Comparison of ENCODE assay signal across 1 cellular context in the genomic region with DNA sequence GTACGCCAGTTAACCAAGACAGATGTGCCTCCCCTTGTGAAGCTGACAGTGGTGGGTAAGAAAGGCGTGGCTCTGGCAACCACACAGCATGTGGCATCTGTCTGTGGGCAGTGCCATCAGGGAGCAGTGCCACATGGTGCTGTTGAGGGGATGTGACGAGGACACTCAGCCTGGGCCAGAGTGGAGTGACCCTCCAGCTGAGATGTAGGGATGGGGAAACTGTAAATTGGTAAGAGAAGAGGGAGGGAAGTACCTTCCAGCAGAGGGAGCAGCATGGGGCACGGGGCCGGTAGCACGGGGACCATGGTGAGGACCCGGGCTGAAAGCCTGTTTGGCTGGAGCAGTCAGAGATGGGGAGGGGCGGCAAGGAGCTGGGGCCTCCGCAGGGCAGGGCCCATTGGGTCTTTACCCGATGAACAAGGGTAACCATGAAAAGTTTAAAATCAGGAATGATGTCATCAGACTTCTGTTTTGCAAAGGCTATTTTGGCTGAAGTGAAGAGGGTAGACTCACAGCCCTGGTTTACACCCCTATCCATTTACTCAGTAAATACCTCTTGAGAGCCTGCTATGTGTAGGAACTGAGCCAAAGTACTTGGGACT.
A peak's percentile ranks its signal among the peaks of the same experiment; 100 is the strongest.
TF ChIP-seq lines count a peak whose summit lies in the region.

No MANE protein-coding gene starts in this region.

TF ChIP-seq in HEK293, 187 proteins besides CTCF, POLR2A, EP300 and RAD21 (continued from another document and continues in another):
- TF ChIP-seq, protein P1, sequence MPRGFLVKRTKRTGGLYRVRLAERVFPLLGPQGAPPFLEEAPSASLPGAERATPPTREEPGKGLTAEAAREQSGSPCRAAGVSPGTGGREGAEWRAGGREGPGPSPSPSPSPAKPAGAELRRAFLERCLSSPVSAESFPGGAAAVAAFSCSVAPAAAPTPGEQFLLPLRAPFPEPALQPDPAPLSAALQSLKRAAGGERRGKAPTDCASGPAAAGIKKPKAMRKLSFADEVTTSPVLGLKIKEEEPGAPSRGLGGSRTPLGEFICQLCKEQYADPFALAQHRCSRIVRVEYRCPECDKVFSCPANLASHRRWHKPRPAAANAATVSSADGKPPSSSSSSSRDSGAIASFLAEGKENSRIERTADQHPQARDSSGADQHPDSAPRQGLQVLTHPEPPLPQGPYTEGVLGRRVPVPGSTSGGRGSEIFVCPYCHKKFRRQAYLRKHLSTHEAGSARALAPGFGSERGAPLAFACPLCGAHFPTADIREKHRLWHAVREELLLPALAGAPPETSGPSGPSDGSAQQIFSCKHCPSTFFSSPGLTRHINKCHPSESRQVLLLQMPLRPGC (tag by site-specific recombination; IDR thresholded peaks at IDR 0.05), result no peak
- TF ChIP-seq, protein P2, sequence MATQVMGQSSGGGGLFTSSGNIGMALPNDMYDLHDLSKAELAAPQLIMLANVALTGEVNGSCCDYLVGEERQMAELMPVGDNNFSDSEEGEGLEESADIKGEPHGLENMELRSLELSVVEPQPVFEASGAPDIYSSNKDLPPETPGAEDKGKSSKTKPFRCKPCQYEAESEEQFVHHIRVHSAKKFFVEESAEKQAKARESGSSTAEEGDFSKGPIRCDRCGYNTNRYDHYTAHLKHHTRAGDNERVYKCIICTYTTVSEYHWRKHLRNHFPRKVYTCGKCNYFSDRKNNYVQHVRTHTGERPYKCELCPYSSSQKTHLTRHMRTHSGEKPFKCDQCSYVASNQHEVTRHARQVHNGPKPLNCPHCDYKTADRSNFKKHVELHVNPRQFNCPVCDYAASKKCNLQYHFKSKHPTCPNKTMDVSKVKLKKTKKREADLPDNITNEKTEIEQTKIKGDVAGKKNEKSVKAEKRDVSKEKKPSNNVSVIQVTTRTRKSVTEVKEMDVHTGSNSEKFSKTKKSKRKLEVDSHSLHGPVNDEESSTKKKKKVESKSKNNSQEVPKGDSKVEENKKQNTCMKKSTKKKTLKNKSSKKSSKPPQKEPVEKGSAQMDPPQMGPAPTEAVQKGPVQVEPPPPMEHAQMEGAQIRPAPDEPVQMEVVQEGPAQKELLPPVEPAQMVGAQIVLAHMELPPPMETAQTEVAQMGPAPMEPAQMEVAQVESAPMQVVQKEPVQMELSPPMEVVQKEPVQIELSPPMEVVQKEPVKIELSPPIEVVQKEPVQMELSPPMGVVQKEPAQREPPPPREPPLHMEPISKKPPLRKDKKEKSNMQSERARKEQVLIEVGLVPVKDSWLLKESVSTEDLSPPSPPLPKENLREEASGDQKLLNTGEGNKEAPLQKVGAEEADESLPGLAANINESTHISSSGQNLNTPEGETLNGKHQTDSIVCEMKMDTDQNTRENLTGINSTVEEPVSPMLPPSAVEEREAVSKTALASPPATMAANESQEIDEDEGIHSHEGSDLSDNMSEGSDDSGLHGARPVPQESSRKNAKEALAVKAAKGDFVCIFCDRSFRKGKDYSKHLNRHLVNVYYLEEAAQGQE (tag by site-specific recombination; IDR thresholded peaks at IDR 0.05), result no peak
- TF ChIP-seq ZNF843 (tag by site-specific recombination; IDR thresholded peaks at IDR 0.05), result no peak
- TF ChIP-seq ZNF274 (IDR thresholded peaks at IDR 0.05; ENCODE audit: low read length), result no peak
- TF ChIP-seq ZNF274 (tag by site-specific recombination; IDR thresholded peaks at IDR 0.05; ENCODE audit: borderline replicate concordance), result no peak
- no peak for TF ChIP-seq ZNF155 (tag by site-specific recombination; IDR thresholded peaks at IDR 0.05)
- TF ChIP-seq ZNF341 (tag by site-specific recombination; IDR thresholded peaks at IDR 0.05; ENCODE audit: low read depth), result 0 out of 2 replicates have a peak, but pooled peaks have one; percentile 40
- TF ChIP-seq, protein P3, sequence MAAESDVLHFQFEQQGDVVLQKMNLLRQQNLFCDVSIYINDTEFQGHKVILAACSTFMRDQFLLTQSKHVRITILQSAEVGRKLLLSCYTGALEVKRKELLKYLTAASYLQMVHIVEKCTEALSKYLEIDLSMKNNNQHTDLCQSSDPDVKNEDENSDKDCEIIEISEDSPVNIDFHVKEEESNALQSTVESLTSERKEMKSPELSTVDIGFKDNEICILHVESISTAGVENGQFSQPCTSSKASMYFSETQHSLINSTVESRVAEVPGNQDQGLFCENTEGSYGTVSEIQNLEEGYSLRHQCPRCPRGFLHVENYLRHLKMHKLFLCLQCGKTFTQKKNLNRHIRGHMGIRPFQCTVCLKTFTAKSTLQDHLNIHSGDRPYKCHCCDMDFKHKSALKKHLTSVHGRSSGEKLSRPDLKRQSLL (tag by site-specific recombination; IDR thresholded peaks at IDR 0.05), result no peak
- no peak for TF ChIP-seq ZNF670 (tag by site-specific recombination; IDR thresholded peaks at IDR 0.05; ENCODE audit: low read depth)
- TF ChIP-seq ZNF510 (tag by site-specific recombination; IDR thresholded peaks at IDR 0.05; ENCODE audit: insufficient replicate concordance), result no peak
- TF ChIP-seq ZNF16 (tag by site-specific recombination; IDR thresholded peaks at IDR 0.05; ENCODE audit: low read depth), result no peak
- TF ChIP-seq, protein P4, sequence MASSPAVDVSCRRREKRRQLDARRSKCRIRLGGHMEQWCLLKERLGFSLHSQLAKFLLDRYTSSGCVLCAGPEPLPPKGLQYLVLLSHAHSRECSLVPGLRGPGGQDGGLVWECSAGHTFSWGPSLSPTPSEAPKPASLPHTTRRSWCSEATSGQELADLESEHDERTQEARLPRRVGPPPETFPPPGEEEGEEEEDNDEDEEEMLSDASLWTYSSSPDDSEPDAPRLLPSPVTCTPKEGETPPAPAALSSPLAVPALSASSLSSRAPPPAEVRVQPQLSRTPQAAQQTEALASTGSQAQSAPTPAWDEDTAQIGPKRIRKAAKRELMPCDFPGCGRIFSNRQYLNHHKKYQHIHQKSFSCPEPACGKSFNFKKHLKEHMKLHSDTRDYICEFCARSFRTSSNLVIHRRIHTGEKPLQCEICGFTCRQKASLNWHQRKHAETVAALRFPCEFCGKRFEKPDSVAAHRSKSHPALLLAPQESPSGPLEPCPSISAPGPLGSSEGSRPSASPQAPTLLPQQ (tag by site-specific recombination; IDR thresholded peaks at IDR 0.05), result peak; percentile 52; the same call in 1 of the 2 replicates
- TF ChIP-seq ZNF175 (tag by site-specific recombination; IDR thresholded peaks at IDR 0.05), result no peak
- no peak for TF ChIP-seq ZNF266 (tag by site-specific recombination; IDR thresholded peaks at IDR 0.05; ENCODE audit: low read depth)
- TF ChIP-seq, protein P5, sequence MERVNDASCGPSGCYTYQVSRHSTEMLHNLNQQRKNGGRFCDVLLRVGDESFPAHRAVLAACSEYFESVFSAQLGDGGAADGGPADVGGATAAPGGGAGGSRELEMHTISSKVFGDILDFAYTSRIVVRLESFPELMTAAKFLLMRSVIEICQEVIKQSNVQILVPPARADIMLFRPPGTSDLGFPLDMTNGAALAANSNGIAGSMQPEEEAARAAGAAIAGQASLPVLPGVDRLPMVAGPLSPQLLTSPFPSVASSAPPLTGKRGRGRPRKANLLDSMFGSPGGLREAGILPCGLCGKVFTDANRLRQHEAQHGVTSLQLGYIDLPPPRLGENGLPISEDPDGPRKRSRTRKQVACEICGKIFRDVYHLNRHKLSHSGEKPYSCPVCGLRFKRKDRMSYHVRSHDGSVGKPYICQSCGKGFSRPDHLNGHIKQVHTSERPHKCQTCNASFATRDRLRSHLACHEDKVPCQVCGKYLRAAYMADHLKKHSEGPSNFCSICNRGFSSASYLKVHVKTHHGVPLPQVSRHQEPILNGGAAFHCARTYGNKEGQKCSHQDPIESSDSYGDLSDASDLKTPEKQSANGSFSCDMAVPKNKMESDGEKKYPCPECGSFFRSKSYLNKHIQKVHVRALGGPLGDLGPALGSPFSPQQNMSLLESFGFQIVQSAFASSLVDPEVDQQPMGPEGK (tag by site-specific recombination; IDR thresholded peaks at IDR 0.05), result peak; percentile 38
- TF ChIP-seq, protein P6, sequence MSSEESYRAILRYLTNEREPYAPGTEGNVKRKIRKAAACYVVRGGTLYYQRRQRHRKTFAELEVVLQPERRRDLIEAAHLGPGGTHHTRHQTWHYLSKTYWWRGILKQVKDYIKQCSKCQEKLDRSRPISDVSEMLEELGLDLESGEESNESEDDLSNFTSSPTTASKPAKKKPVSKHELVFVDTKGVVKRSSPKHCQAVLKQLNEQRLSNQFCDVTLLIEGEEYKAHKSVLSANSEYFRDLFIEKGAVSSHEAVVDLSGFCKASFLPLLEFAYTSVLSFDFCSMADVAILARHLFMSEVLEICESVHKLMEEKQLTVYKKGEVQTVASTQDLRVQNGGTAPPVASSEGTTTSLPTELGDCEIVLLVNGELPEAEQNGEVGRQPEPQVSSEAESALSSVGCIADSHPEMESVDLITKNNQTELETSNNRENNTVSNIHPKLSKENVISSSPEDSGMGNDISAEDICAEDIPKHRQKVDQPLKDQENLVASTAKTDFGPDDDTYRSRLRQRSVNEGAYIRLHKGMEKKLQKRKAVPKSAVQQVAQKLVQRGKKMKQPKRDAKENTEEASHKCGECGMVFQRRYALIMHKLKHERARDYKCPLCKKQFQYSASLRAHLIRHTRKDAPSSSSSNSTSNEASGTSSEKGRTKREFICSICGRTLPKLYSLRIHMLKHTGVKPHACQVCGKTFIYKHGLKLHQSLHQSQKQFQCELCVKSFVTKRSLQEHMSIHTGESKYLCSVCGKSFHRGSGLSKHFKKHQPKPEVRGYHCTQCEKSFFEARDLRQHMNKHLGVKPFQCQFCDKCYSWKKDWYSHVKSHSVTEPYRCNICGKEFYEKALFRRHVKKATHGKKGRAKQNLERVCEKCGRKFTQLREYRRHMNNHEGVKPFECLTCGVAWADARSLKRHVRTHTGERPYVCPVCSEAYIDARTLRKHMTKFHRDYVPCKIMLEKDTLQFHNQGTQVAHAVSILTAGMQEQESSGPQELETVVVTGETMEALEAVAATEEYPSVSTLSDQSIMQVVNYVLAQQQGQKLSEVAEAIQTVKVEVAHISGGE (tag by site-specific recombination; conservative IDR thresholded peaks at IDR 0.05; ENCODE audit: low read depth), result no peak
- peak; percentile 92 for TF ChIP-seq KLF1 (tag by site-specific recombination; IDR thresholded peaks at IDR 0.05)
- no peak for TF ChIP-seq KLF9 (tag by site-specific recombination; IDR thresholded peaks at IDR 0.05; ENCODE audit: low read depth)
- no peak for TF ChIP-seq ZNF140 (tag by site-specific recombination; IDR thresholded peaks at IDR 0.05)
- TF ChIP-seq, protein P7, sequence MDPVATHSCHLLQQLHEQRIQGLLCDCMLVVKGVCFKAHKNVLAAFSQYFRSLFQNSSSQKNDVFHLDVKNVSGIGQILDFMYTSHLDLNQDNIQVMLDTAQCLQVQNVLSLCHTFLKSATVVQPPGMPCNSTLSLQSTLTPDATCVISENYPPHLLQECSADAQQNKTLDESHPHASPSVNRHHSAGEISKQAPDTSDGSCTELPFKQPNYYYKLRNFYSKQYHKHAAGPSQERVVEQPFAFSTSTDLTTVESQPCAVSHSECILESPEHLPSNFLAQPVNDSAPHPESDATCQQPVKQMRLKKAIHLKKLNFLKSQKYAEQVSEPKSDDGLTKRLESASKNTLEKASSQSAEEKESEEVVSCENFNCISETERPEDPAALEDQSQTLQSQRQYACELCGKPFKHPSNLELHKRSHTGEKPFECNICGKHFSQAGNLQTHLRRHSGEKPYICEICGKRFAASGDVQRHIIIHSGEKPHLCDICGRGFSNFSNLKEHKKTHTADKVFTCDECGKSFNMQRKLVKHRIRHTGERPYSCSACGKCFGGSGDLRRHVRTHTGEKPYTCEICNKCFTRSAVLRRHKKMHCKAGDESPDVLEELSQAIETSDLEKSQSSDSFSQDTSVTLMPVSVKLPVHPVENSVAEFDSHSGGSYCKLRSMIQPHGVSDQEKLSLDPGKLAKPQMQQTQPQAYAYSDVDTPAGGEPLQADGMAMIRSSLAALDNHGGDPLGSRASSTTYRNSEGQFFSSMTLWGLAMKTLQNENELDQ (tag by site-specific recombination; IDR thresholded peaks at IDR 0.05; ENCODE audit: low read depth), result no peak
- TF ChIP-seq, protein P8, sequence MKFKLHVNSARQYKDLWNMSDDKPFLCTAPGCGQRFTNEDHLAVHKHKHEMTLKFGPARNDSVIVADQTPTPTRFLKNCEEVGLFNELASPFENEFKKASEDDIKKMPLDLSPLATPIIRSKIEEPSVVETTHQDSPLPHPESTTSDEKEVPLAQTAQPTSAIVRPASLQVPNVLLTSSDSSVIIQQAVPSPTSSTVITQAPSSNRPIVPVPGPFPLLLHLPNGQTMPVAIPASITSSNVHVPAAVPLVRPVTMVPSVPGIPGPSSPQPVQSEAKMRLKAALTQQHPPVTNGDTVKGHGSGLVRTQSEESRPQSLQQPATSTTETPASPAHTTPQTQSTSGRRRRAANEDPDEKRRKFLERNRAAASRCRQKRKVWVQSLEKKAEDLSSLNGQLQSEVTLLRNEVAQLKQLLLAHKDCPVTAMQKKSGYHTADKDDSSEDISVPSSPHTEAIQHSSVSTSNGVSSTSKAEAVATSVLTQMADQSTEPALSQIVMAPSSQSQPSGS (tag by site-specific recombination; IDR thresholded peaks at IDR 0.05; ENCODE audit: low read depth), result peak; percentile 88
- TF ChIP-seq ZNF169 (tag by site-specific recombination; IDR thresholded peaks at IDR 0.05), result no peak
- no peak for TF ChIP-seq ZNF214 (tag by site-specific recombination; IDR thresholded peaks at IDR 0.05; ENCODE audit: borderline replicate concordance)
- TF ChIP-seq YY2 (tag by site-specific recombination; IDR thresholded peaks at IDR 0.05), result no peak
- TF ChIP-seq, protein P9, sequence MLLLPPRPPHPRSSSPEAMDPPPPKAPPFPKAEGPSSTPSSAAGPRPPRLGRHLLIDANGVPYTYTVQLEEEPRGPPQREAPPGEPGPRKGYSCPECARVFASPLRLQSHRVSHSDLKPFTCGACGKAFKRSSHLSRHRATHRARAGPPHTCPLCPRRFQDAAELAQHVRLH (tag by site-specific recombination; IDR thresholded peaks at IDR 0.05), result no peak
- TF ChIP-seq, protein P10, sequence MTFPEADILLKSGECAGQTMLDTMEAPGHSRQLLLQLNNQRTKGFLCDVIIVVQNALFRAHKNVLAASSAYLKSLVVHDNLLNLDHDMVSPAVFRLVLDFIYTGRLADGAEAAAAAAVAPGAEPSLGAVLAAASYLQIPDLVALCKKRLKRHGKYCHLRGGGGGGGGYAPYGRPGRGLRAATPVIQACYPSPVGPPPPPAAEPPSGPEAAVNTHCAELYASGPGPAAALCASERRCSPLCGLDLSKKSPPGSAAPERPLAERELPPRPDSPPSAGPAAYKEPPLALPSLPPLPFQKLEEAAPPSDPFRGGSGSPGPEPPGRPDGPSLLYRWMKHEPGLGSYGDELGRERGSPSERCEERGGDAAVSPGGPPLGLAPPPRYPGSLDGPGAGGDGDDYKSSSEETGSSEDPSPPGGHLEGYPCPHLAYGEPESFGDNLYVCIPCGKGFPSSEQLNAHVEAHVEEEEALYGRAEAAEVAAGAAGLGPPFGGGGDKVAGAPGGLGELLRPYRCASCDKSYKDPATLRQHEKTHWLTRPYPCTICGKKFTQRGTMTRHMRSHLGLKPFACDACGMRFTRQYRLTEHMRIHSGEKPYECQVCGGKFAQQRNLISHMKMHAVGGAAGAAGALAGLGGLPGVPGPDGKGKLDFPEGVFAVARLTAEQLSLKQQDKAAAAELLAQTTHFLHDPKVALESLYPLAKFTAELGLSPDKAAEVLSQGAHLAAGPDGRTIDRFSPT (tag by site-specific recombination; IDR thresholded peaks at IDR 0.05), result peak; percentile 59; the same call in 1 of the 2 replicates
- TF ChIP-seq GFI1B (tag by site-specific recombination; IDR thresholded peaks at IDR 0.05), result no peak
- no peak for TF ChIP-seq ZFP69B (tag by site-specific recombination; IDR thresholded peaks at IDR 0.05)
- no peak for TF ChIP-seq FEZF1 (tag by site-specific recombination; IDR thresholded peaks at IDR 0.05)
- TF ChIP-seq ZNF501 (tag by site-specific recombination; IDR thresholded peaks at IDR 0.05), result no peak
- TF ChIP-seq GLIS1 (tag by site-specific recombination; IDR thresholded peaks at IDR 0.05), result no peak
